16 cellular contexts compared by ENCODE assay signal in the genomic region with DNA sequence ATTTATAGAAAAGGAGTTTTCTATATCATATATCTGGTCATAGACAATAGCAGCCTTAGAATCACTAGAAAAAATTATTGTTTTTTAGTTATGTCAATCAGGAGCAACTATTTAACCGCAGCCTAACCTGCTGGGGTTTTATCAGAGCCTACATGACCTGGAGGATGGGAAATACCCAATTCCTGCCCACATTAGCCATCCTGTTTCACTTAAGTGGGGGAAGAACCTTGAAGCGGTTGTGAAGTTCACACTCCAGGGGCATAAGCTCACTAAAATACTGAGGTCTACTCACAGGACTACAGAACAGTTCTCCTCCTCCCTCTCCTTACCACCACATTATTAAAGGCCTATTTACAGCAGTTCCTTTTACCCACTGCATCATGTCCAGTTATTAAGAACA. TPM values are rescaled to one million over a fixed set of nuclear protein-coding genes. Genes with fewer than 3 reads are reported as not detected.
DNase-seq lines count a peak whose midpoint lies in the region; ATAC-seq and TF ChIP-seq lines count a peak whose summit lies in the region.
"Had no signal": no experiment of that assay in that cellular context is flagged by ENCODE, and none has a peak within 500 bp of the region (broad histone marks: within the 10 kb centered on the region; RNA-seq: fewer than 3 reads in every experiment).

No MANE protein-coding gene starts in this region.

- H3K4me3 Mint-ChIP-seq in natural killer cell, result no peak overlapping the region
- H3K4me3 Mint-ChIP-seq: dendritic cell treated with granulocyte-macrophage colony-stimulating factor and Interleukin-4, amounts not matched to agents 40 ng/mL and 50 ng/mL, for 4 days; T-helper 2 cell treated with Interferon-gamma antibody and Interleukin-4, amounts not matched to agents 5 μg/mL and 100 μg/mL, for 36 hours had no signal

- ATAC-seq in GM21717 (IDR thresholded peaks at IDR 0.05; ENCODE audit: unreplicated experiment), result peak; percentile 79
- ATAC-seq in HG03175 (IDR thresholded peaks at IDR 0.05; ENCODE audit: unreplicated experiment), result peak; percentile 67
- ATAC-seq in natural killer cell, result peak; percentile 67 to 87 (median 77)
- ATAC-seq in left cardiac atrium, result no peak
- ATAC-seq: mucosa of descending colon had no signal

- no peaks in the 10 kb centered on the region for H3K27me3 Mint-ChIP-seq in natural killer cell (ENCODE audit: low read depth in 2 of 2)
- H3K27me3 Mint-ChIP-seq: dendritic cell treated with granulocyte-macrophage colony-stimulating factor and Interleukin-4, amounts not matched to agents 40 ng/mL and 50 ng/mL, for 4 days had no signal

- H3K27ac Mint-ChIP-seq in natural killer cell, result no peak overlapping the region
- H3K27ac Mint-ChIP-seq: activated T-helper 2 cell treated with anti-CD3 and anti-CD28 coated beads, Interferon-gamma antibody, Interleukin-2, Interleukin-4, amounts not matched to agents 10 μg/mL and 5 μg/mL and 100 μg/mL, durations not matched to agents 14 hours and 24 hours and 36 hours; dendritic cell treated with granulocyte-macrophage colony-stimulating factor and Interleukin-4, amounts not matched to agents 40 ng/mL and 50 ng/mL, for 4 days; T-helper 2 cell treated with Interferon-gamma antibody and Interleukin-4, amounts not matched to agents 5 μg/mL and 100 μg/mL, for 36 hours had no signal

- intact Hi-C loops in natural killer cell (cut with micrococcal nuclease) (no loop called here), left cardiac atrium (cut with DNase I) (no loop called here)

- no peaks in the 10 kb centered on the region for H3K36me3 Mint-ChIP-seq in natural killer cell

- no peaks in the 10 kb centered on the region for H3K9me3 Mint-ChIP-seq in natural killer cell
- H3K9me3 Mint-ChIP-seq: dendritic cell treated with granulocyte-macrophage colony-stimulating factor and Interleukin-4, amounts not matched to agents 40 ng/mL and 50 ng/mL, for 4 days; T-helper 2 cell treated with Interferon-gamma antibody and Interleukin-4, amounts not matched to agents 5 μg/mL and 100 μg/mL, for 36 hours had no signal

- no peak for TF ChIP-seq CTCF in natural killer cell (IDR thresholded peaks at IDR 0.05)

- peak; percentile 9 for DNase-seq in activated CD4-positive, alpha-beta T cell treated with anti-CD3 and anti-CD28 coated beads for 48 hours
- no peak for DNase-seq in activated CD4-positive, alpha-beta T cell treated with anti-CD3 and anti-CD28 coated beads, Interleukin-2, amount 50 U/mL, for 48 hours
- DNase-seq in natural killer cell (no peak), NCI-H526 (lab: John Stamatoyannopoulos, UW) (no peak), left cardiac atrium (no peak)
- DNase-seq in stimulated activated CD8-positive, alpha-beta memory T cell treated with anti-CD3 and anti-CD28 coated beads, Interleukin-4, amount 100 ng/mL, for 48 hours, result no peak
- DNase-seq: DMS153; heart right ventricle; MM.1S; mucosa of descending colon; NK-92 treated with Interleukin-12 subunit alpha and Interleukin-12 subunit beta, amount 100 ng/mL, for 24 hours had no signal

- peaks cover 7 to 11% of the 10 kb centered on the region in 2 donors for H3K4me1 Mint-ChIP-seq in natural killer cell

RNA-seq across cellular contexts. Expression of gene FRRS1, which starts 16.5 kb away (rescaled TPM):
- total RNA-seq in natural killer cell (1 to 10 TPM; 1.0 to 3.3 (median 3.0) TPM), left cardiac atrium (1 to 10 TPM; 3.6 to 3.8 TPM)

Comparison
In these comparisons a context has a peak if more than half of its experiments do, and no peak if none do; other contexts are left out.
1. ATAC-seq: peak in GM21717 (single experiment), HG03175 (single experiment) and natural killer cell (3 of 3); none in left cardiac atrium (0 of 2).